In the genomic region with DNA sequence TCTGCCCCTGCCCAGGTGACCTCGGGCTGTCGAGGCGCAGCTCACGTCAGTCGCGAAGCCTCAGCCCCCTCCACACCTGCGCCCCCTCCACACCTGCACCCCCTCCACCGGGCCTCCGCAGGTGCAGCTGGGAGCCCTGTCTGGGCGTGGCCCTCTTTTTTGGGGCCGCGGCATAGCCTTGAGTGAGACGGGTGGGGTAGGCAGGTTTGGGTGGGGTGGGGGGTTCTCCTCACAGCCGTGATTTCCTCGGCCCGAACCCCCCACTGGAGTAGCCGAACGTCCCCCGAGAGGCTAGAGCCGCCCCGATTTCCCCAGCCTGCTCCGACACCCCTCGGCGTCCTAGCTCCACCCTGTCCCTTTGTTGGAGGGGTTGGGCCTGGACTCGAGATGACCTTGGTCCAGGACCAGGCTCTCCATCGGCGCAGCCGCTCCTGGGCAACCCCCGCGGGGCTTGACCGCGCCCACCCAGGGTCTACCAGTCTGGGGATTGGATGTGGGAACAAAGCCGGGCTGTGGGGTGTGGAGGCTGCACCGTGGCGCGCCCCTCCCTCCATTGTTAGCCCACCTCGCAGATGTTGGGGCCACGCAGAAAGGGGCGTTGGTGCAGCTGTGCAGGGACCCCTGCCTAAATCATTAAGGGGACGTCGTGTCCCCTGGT, we compare ENCODE assay signal across 9 cellular contexts. TPM values are rescaled to one million over a fixed set of nuclear protein-coding genes. Genes with fewer than 3 reads are reported as not detected.
DNase-seq lines count a peak whose midpoint lies in the region; ATAC-seq, FAIRE-seq and TF ChIP-seq lines count a peak whose summit lies in the region.
"Had no signal": no experiment of that assay in that cellular context is flagged by ENCODE, and none has a peak within 500 bp of the region (broad histone marks: within the 10 kb centered on the region; RNA-seq: fewer than 3 reads in every experiment).

No MANE protein-coding gene starts in this region.

- H3K36me3 Mint-ChIP-seq in Calu3 (ENCODE audit: insufficient read depth, unreplicated experiment), result peaks cover 78% of the 10 kb centered on the region
- no peaks in the 10 kb centered on the region for H3K36me3 Mint-ChIP-seq in dendritic cell treated with granulocyte-macrophage colony-stimulating factor and Interleukin-4, amounts not matched to agents 40 ng/mL and 50 ng/mL, for 4 days (ENCODE audit: low read depth)

- no peaks in the 10 kb centered on the region for H3K9me3 Mint-ChIP-seq in Calu3 (ENCODE audit: low read depth, unreplicated experiment)
- no peaks in the 10 kb centered on the region for H3K9me3 Mint-ChIP-seq in dendritic cell treated with granulocyte-macrophage colony-stimulating factor and Interleukin-4, amounts not matched to agents 40 ng/mL and 50 ng/mL, for 4 days

- H3K27me3 Mint-ChIP-seq in Calu3 (ENCODE audit: unreplicated experiment), result no peaks in the 10 kb centered on the region
- peaks cover 81% of the 10 kb centered on the region for H3K27me3 Mint-ChIP-seq in dendritic cell treated with granulocyte-macrophage colony-stimulating factor and Interleukin-4, amounts not matched to agents 40 ng/mL and 50 ng/mL, for 4 days

- no peaks in the 10 kb centered on the region for H3K9me3 ChIP-seq in osteoblast (ENCODE audit: low read depth, low read length)

- H3K79me2 ChIP-seq in osteoblast (ENCODE audit: insufficient read depth, low read length), result peaks cover 45% of the 10 kb centered on the region

- H3K27ac Mint-ChIP-seq in Calu3 (ENCODE audit: unreplicated experiment), result peak overlapping the region; percentile 88
- no peak overlapping the region for H3K27ac Mint-ChIP-seq in dendritic cell treated with granulocyte-macrophage colony-stimulating factor and Interleukin-4, amounts not matched to agents 40 ng/mL and 50 ng/mL, for 4 days

- H3K4me3 Mint-ChIP-seq in Calu3 (ENCODE audit: low read depth, unreplicated experiment), result peak overlapping the region; percentile 76
- peak overlapping the region; percentile 39 for H3K4me3 Mint-ChIP-seq in dendritic cell treated with granulocyte-macrophage colony-stimulating factor and Interleukin-4, amounts not matched to agents 40 ng/mL and 50 ng/mL, for 4 days

- DNase-seq in Calu3 (no peak), NCI-H1105 treated with DMSO at 0.1 percent for 48 hours (lab: John Stamatoyannopoulos, UW) (peak; percentile 38), osteoblast (ENCODE audit: insufficient read length, low spot score, missing footprints) (peak; percentile 75), RCC 7860 (ENCODE audit: low spot score) (no peak), NCI-H226 (no peak), ureter (ENCODE audit: low spot score) (no peak)

- H3K4me2 ChIP-seq in osteoblast (ENCODE audit: insufficient read depth, low read length), result peak overlapping the region; percentile 98

- TSS peak; percentile 13 for BruUV-seq in Calu3 (replicated peaks; lab: Mats Ljungman, UMichigan)

- TF ChIP-seq CTCF in Calu3 (IDR thresholded peaks at IDR 0.05; ENCODE audit: unreplicated experiment) (no peak), osteoblast (IDR thresholded peaks at IDR 0.05; ENCODE audit: extremely low read depth, low read depth, low read length) (no peak)

- peaks cover 11% of the 10 kb centered on the region for H3K4me1 Mint-ChIP-seq in Calu3 (ENCODE audit: low read depth, unreplicated experiment)
- H3K4me1 Mint-ChIP-seq in dendritic cell treated with granulocyte-macrophage colony-stimulating factor and Interleukin-4, amounts not matched to agents 40 ng/mL and 50 ng/mL, for 4 days (ENCODE audit: low read depth), result peaks cover 56% of the 10 kb centered on the region

- CTCF ChIA-PET in Calu3 (lab: Charles Lee), result interaction anchor here (0.6 to 1.9 kb wide), 5 partner anchors 16 to 224 kb away, joined by 3 to 4 read pairs (median 3); partner anchors contain the start of gene TCF25

- peak overlapping the region; percentile 72 for H3K4me3 ChIP-seq in osteoblast (ENCODE audit: insufficient read depth, low read length)

- no peaks in the 10 kb centered on the region for H3K27me3 ChIP-seq in osteoblast (ENCODE audit: insufficient read depth, low read length)

- peak overlapping the region; percentile 41 for H3K27ac ChIP-seq in osteoblast (ENCODE audit: low read depth, low read length)

- no peak for ATAC-seq in HG03565 (IDR thresholded peaks at IDR 0.05; ENCODE audit: unreplicated experiment)

- intact Hi-C loops in Calu3 (cut with micrococcal nuclease; ENCODE audit: unreplicated experiment), result no loop called here
- intact Hi-C loops in dendritic cell treated with granulocyte-macrophage colony-stimulating factor and Interleukin-4, amounts not matched to agents 40 ng/mL and 50 ng/mL, for 4 days (cut with micrococcal nuclease), result loop anchor here (5.0 kb wide), 1 partner anchor 49 kb away; no protein-coding TSS in a partner anchor

- peaks cover 54% of the 10 kb centered on the region for H3K4me1 ChIP-seq in osteoblast (ENCODE audit: insufficient read depth, low read length)

- peaks cover 44% of the 10 kb centered on the region for H4K20me1 ChIP-seq in osteoblast (ENCODE audit: insufficient read depth, low read length)

- H2AFZ ChIP-seq in osteoblast (ENCODE audit: low read length), result no peak overlapping the region

- FAIRE-seq in RCC 7860 (lab: Jason Lieb, UNC), result no peak
- FAIRE-seq: frontal cortex had no signal

- H3K36me3 ChIP-seq in osteoblast (ENCODE audit: insufficient read depth, low read length), result no peaks in the 10 kb centered on the region

RNA-seq across cellular contexts. Expression of gene TUBB3, which starts 0.6 kb away (rescaled TPM):
- total RNA-seq in Calu3 (2022) (52.1 and 61.5 TPM in 2 replicates), osteoblast (166 and 239 TPM in 2 replicates), ureter (4.1 TPM)

RNA-seq across cellular contexts. Expression of gene MC1R, which starts 5.1 kb away (rescaled TPM):
- total RNA-seq in Calu3 (2022) (16.9 and 17.4 TPM in 2 replicates), osteoblast (4.7 and 5.1 TPM in 2 replicates), ureter (12.3 TPM)

RNA-seq across cellular contexts. Expression of gene DEF8, which starts 24.8 kb away (rescaled TPM):
- total RNA-seq in Calu3 (2022) (67.0 and 70.1 TPM in 2 replicates), osteoblast (48.6 and 48.9 TPM in 2 replicates), ureter (45.9 TPM)

RNA-seq across cellular contexts. Expression of gene TCF25, which starts 50.4 kb away (rescaled TPM):
- total RNA-seq in Calu3 (2022) (270 and 300 TPM in 2 replicates), osteoblast (225 and 230 TPM in 2 replicates), ureter (224 TPM)

Comparison
In these comparisons a context has a peak if more than half of its experiments do, and no peak if none do; other contexts are left out.
1. DNase-seq: peak in NCI-H1105 treated with DMSO at 0.1 percent for 48 hours (single experiment) and osteoblast (single experiment); none in Calu3 (single experiment), RCC 7860 (single experiment), NCI-H226 (single experiment) and ureter (single experiment).
2. RNA of gene TUBB3, which starts 0.6 kb away (total RNA-seq): 166 to 239 TPM in osteoblast and 52.1 to 61.5 TPM in Calu3; 4.1 TPM in ureter (single experiment); every median in the first group is over 10 times any median in the second.